ENCODE assay signal across 9 cellular contexts in the genomic region with DNA sequence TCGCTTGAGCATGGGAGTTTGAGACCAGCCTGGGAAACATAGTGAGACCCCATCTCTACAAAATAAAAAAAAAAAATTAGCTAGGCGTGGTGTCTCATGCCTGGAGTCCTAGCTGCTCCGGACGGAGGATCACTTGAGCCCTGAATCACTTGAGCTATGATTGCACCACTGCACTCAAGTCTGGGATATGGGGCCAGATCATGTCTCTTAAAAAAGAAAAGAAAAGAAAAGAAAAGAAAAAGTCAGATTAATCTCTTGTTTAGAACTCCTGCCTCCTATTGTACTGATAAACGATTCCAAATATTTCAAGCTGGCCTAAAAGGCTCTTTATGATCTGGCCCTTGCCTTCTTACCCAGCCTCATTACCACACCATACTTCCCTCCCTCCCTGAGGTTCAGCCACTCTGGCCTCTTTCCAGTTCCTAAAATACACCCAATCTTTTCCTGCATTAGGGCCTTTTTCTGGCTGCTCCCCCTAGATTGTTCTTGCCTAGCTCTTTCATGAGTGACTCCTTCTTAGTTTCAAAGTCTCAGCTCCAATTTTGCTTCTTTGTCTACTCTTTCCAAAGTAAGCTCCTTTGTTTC. TPM values are rescaled to one million over a fixed set of nuclear protein-coding genes. Genes with fewer than 3 reads are reported as not detected.
DNase-seq lines count a peak whose midpoint lies in the region; ATAC-seq and TF ChIP-seq lines count a peak whose summit lies in the region.
"Had no signal": no experiment of that assay in that cellular context is flagged by ENCODE, and none has a peak within 500 bp of the region (broad histone marks: within the 10 kb centered on the region; RNA-seq: fewer than 3 reads in every experiment).

No MANE protein-coding gene starts in this region.

- H3K18ac ChIP-seq in mesenchymal stem cell (ENCODE audit: low read depth in 1 of 2, low read length in 2 of 2): no peak overlapping the region

- no peak for TF ChIP-seq CTCF in transverse colon (IDR thresholded peaks at IDR 0.05)
- TF ChIP-seq CTCF in GM10266 (IDR thresholded peaks at IDR 0.05; ENCODE audit: control insufficient read depth, insufficient read depth, low read depth, missing control alignments): no peak

- no peak overlapping the region for H3K4me2 ChIP-seq in mesenchymal stem cell (ENCODE audit: low read length, poor library complexity, severe bottlenecking)

- H3K36me3 Mint-ChIP-seq in activated T-cell treated with anti-CD3 and anti-CD28 coated beads, Interleukin-2, amount 50 U/mL, for 24 hours (ENCODE audit: low read depth): peaks cover 16% of the 10 kb centered on the region
- H3K36me3 Mint-ChIP-seq in activated T-cell treated with anti-CD3 and anti-CD28 coated beads, Interleukin-2, amount 50 U/mL, for 4 hours (ENCODE audit: insufficient read depth): peaks cover 7% of the 10 kb centered on the region

- intact Hi-C loops in transverse colon (cut with DNase I; ENCODE audit: low total_unique reads): no loop called here

- WGBS in mesenchymal stem cell: 69% methylated on average over 5 of the region's 5 CpGs
- WGBS in transverse colon (ENCODE audit: low coverage in 1 of 2), 2 donors: 59 to 67% methylated on average over 5 of the region's 5 CpGs

- H3K9me3 ChIP-seq in mesenchymal stem cell (ENCODE audit: control insufficient read depth, low read length): no peaks in the 10 kb centered on the region
- no peaks in the 10 kb centered on the region for H3K9me3 ChIP-seq in transverse colon

- H3K27ac ChIP-seq in mesenchymal stem cell (ENCODE audit: low read length, poor library complexity, severe bottlenecking) (no peak overlapping the region), transverse colon (peak overlapping the region; percentile 58 to 82 (median 68))

- no peak overlapping the region for H2AK5ac ChIP-seq in mesenchymal stem cell (ENCODE audit: low read length, severe bottlenecking)

- no peak for DNase-seq in activated T-cell treated with anti-CD3 and anti-CD28 coated beads, Interleukin-2, amount 50 U/mL, for 24 hours
- DNase-seq in activated T-cell treated with anti-CD3 and anti-CD28 coated beads, Interleukin-2, amount 50 U/mL, for 4 hours: no peak
- DNase-seq in cerebellar cortex (ENCODE audit: low spot score) (peak; percentile 68), mesenchymal stem cell (peak; percentile 80), transverse colon (peak; percentile 18), GM10266 (ENCODE audit: extremely low spot score) (no peak), NCI-H748 (lab: John Stamatoyannopoulos, UW; ENCODE audit: unreplicated experiment) (no peak)
- DNase-seq in activated CD4-positive, alpha-beta T cell treated with anti-CD3 and anti-CD28 coated beads, Interleukin-2, amount 50 U/mL, for 4 hours: no peak
- DNase-seq: T-helper 9 cell had no signal

- H3K27me3 ChIP-seq in mesenchymal stem cell (ENCODE audit: control insufficient read depth in 1 of 2, insufficient read depth in 1 of 2, low read length in 2 of 2) (no peaks in the 10 kb centered on the region), transverse colon (no peaks in the 10 kb centered on the region)

- no peak overlapping the region for H4K8ac ChIP-seq in mesenchymal stem cell (ENCODE audit: low read length)

- TF ChIP-seq EP300 in transverse colon (IDR thresholded peaks at IDR 0.05; ENCODE audit: low read depth): no peak

- no peak overlapping the region for H3K4ac ChIP-seq in mesenchymal stem cell (ENCODE audit: low read depth in 1 of 2, low read length in 2 of 2)

- no peak overlapping the region for H4K91ac ChIP-seq in mesenchymal stem cell (ENCODE audit: low read length)

- H2BK120ac ChIP-seq in mesenchymal stem cell (ENCODE audit: low read depth, low read length): no peak overlapping the region

- no peak for ATAC-seq in activated T-cell treated with anti-CD3 and anti-CD28 coated beads, Interleukin-2, amount 50 U/mL, for 4 hours

- H2BK5ac ChIP-seq in mesenchymal stem cell (ENCODE audit: low read depth, low read length, poor library complexity, severe bottlenecking): no peak overlapping the region

- no peaks in the 10 kb centered on the region for H3K9me3 Mint-ChIP-seq in activated T-cell treated with anti-CD3 and anti-CD28 coated beads, Interleukin-2, amount 50 U/mL, for 24 hours
- no peaks in the 10 kb centered on the region for H3K9me3 Mint-ChIP-seq in activated T-cell treated with anti-CD3 and anti-CD28 coated beads, Interleukin-2, amount 50 U/mL, for 4 hours

- H3K4me3 Mint-ChIP-seq in activated T-cell treated with anti-CD3 and anti-CD28 coated beads, Interleukin-2, amount 50 U/mL, for 24 hours: no peak overlapping the region
- H3K4me3 Mint-ChIP-seq in activated T-cell treated with anti-CD3 and anti-CD28 coated beads, Interleukin-2, amount 50 U/mL, for 4 hours: no peak overlapping the region

- H3K14ac ChIP-seq in mesenchymal stem cell (ENCODE audit: low read length in 2 of 2): no peak overlapping the region

- H3K4me1 ChIP-seq in mesenchymal stem cell (ENCODE audit: control insufficient read depth, insufficient read depth, low read depth, low read length) (peaks cover 3% of the 10 kb centered on the region), transverse colon (peaks cover 7 to 28% (median 20%) of the 10 kb centered on the region in 4 donors)

- H2BK15ac ChIP-seq in mesenchymal stem cell (ENCODE audit: low read depth, poor library complexity, severe bottlenecking): no peak overlapping the region

- peaks cover 25% of the 10 kb centered on the region for H3K4me1 Mint-ChIP-seq in activated T-cell treated with anti-CD3 and anti-CD28 coated beads, Interleukin-2, amount 50 U/mL, for 24 hours (ENCODE audit: low read depth)
- peaks cover 20% of the 10 kb centered on the region for H3K4me1 Mint-ChIP-seq in activated T-cell treated with anti-CD3 and anti-CD28 coated beads, Interleukin-2, amount 50 U/mL, for 4 hours (ENCODE audit: low read depth)

- peaks cover 2% of the 10 kb centered on the region for H3K79me1 ChIP-seq in mesenchymal stem cell (replicated peaks; ENCODE audit: low read length, poor library complexity, severe bottlenecking)

- in situ Hi-C loops in transverse colon (cut with MboI; ENCODE audit: low pct_ligation_motif_present in 1 of 4, low pct_unique_long_range_greater_than_20kb in 1 of 4, low sequenced_read_pairs in 3 of 4): no loop called here

- H2BK12ac ChIP-seq in mesenchymal stem cell (ENCODE audit: low read length in 2 of 2): no peak overlapping the region

- no peak overlapping the region for H2AFZ ChIP-seq in mesenchymal stem cell (ENCODE audit: low read depth, low read length)

- H3K36me3 ChIP-seq in mesenchymal stem cell (ENCODE audit: control insufficient read depth in 1 of 2, insufficient read depth in 2 of 2, low read depth in 1 of 2, low read length in 2 of 2) (peaks cover 13 to 33% of the 10 kb centered on the region in 2 experiments), transverse colon (peaks cover 0 to 18% (median 8%) of the 10 kb centered on the region in 4 donors)

- no peaks in the 10 kb centered on the region for H3K27me3 Mint-ChIP-seq in activated T-cell treated with anti-CD3 and anti-CD28 coated beads, Interleukin-2, amount 50 U/mL, for 24 hours
- no peaks in the 10 kb centered on the region for H3K27me3 Mint-ChIP-seq in activated T-cell treated with anti-CD3 and anti-CD28 coated beads, Interleukin-2, amount 50 U/mL, for 4 hours (ENCODE audit: low read depth)

- peak overlapping the region; percentile 68 for H3K27ac Mint-ChIP-seq in activated T-cell treated with anti-CD3 and anti-CD28 coated beads, Interleukin-2, amount 50 U/mL, for 24 hours

- H3K9ac ChIP-seq in mesenchymal stem cell (ENCODE audit: low read length): peak overlapping the region; percentile 70

- H3K23ac ChIP-seq in mesenchymal stem cell (ENCODE audit: low read length in 2 of 2): no peak overlapping the region

- no peak for TF ChIP-seq POLR2A in transverse colon (IDR thresholded peaks at IDR 0.05)

- H3K4me3 ChIP-seq in mesenchymal stem cell (ENCODE audit: insufficient read depth in 1 of 2, low read depth in 1 of 2, low read length in 2 of 2) (peak overlapping the region in 1 of 2 experiments; percentile 45), transverse colon (no peak overlapping the region)

RNA-seq across cellular contexts. Expression of a gene that starts 41.7 kb away (rescaled TPM):
- total RNA-seq in activated T-cell treated with anti-CD3 and anti-CD28 coated beads, Interleukin-2, amount 50 U/mL, for 4 hours: 10 to 100 TPM; 12.4 to 16.3 (median 14.7) TPM
- 216 TPM for polyA plus RNA-seq in mesenchymal stem cell (2013, experiment 1 of 2)
- polyA plus RNA-seq in mesenchymal stem cell (2013, experiment 2 of 2): 211 TPM
- 100 to 1,000 TPM in 3 of 4 donors, 10 to 100 TPM in 1; 96.1 to 133 (median 120) TPM for total RNA-seq in transverse colon

Comparison
In these comparisons a context has a peak if more than half of its experiments do, and no peak if none do; other contexts are left out.
1. DNase-seq: peak in cerebellar cortex (single experiment), mesenchymal stem cell (single experiment) and transverse colon (single experiment); none in activated T-cell treated with anti-CD3 and anti-CD28 coated beads, Interleukin-2, amount 50 U/mL, for 24 hours (single experiment), activated T-cell treated with anti-CD3 and anti-CD28 coated beads, Interleukin-2, amount 50 U/mL, for 4 hours (single experiment), GM10266 (single experiment), NCI-H748 (single experiment) and activated CD4-positive, alpha-beta T cell treated with anti-CD3 and anti-CD28 coated beads, Interleukin-2, amount 50 U/mL, for 4 hours (0 of 2).
2. RNA of a gene that starts 41.7 kb away (total RNA-seq): 96.1 to 133 TPM in transverse colon; 12.4 to 16.3 TPM in activated T-cell treated with anti-CD3 and anti-CD28 coated beads, Interleukin-2, amount 50 U/mL, for 4 hours; every median in the first group is over 4 times any median in the second.